Comparison of ENCODE assay signal across 25 cellular contexts in the genomic region with DNA sequence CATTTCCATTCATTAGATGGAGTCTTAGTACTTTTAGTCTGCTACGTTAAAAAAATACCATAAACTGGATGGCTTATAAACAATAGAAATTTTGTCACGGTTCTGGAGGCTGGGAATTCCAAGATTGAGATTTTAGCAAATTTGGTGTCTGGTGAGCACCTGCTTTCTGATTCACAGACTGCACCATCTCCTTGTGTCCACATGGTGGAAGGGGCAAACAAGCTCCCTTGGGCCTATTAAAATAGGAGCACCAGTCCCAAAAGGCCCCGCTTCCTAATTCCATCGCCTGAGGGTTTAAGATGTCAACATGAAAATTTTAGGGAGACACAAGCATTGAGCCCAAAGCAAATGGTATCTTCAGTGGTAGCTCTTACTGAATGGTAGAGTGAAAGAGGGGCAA.
DNase-seq lines count a peak whose midpoint lies in the region; ATAC-seq and TF ChIP-seq lines count a peak whose summit lies in the region.
"Had no signal": no experiment of that assay in that cellular context is flagged by ENCODE, and none has a peak within 500 bp of the region (broad histone marks: within the 10 kb centered on the region; RNA-seq: fewer than 3 reads in every experiment).

No MANE protein-coding gene starts in this region.

- ATAC-seq in right cardiac atrium (peak in 1 of 2 donors; percentile 54), HG02798 (IDR thresholded peaks at IDR 0.05; ENCODE audit: poor library complexity, unreplicated experiment) (no peak)
- ATAC-seq: activated CD4-positive, alpha-beta T cell treated with anti-CD3 and anti-CD28 coated beads for 36 hours had no signal

- DNase-seq in BE2C, result no peak
- no peak for DNase-seq in GM12865 (ENCODE audit: low read depth)
- peak; percentile 0 for DNase-seq in NCI-H69 (lab: John Stamatoyannopoulos, UW)
- DNase-seq in right cardiac atrium, result peak in 1 of 3 donors; percentile 31
- DNase-seq in dedifferentiated amniotic fluid mesenchymal stem cell (ENCODE audit: extremely low spot score), result no peak
- no peak for DNase-seq in NCI-H2227 treated with DMSO at 0.1 percent for 48 hours (lab: John Stamatoyannopoulos, UW)
- DNase-seq: activated CD4-positive, alpha-beta T cell treated with anti-CD3 and anti-CD28 coated beads for 36 hours; activated naive CD4-positive, alpha-beta T cell treated with Interleukin-2 at 50 U/mL for 16 hours; activated T-cell treated with anti-CD3 and anti-CD28 coated beads, Interleukin-2, amount 50 U/mL, for 48 hours; amniotic stem cell; dermis blood vessel endothelial cell; DMS79 treated with DMSO at 0.1 percent for 48 hours; islet precursor cell; MV-4-11; NCI-H187; Peyer's patch; small intestine; stimulated activated naive CD4-positive, alpha-beta T cell; T-helper 1 cell had no signal

- H3K27ac ChIP-seq in right cardiac atrium (ENCODE audit: low read length), result no peak overlapping the region
- H3K27ac ChIP-seq: hepatocyte, Peyer's patch, prostate gland, SJSA1 had no signal

- TF ChIP-seq CTCF in BE2C (IDR thresholded peaks at IDR 0.05; ENCODE audit: low read depth, low read length) (peak; percentile 39), GM12865 (IDR thresholded peaks at IDR 0.05; ENCODE audit: insufficient read depth, low read depth, low read length, missing control alignments) (peak; percentile 2)

- H3K4me3 ChIP-seq in BE2C (ENCODE audit: low read depth, low read length) (no peak overlapping the region), GM12865 (ENCODE audit: low read depth, low read length) (no peak overlapping the region), right cardiac atrium (ENCODE audit: low read length) (peak overlapping the region; percentile 40)
- H3K4me3 ChIP-seq: HAP-1, hepatocyte, lung, Peyer's patch, prostate gland, SJSA1 had no signal

- H3K4me1 ChIP-seq in BE2C, result no peaks in the 10 kb centered on the region
- no peaks in the 10 kb centered on the region for H3K4me1 ChIP-seq in right cardiac atrium (ENCODE audit: control insufficient read depth, insufficient read depth, low read length)
- H3K4me1 ChIP-seq: HAP-1, Peyer's patch, prostate gland, SJSA1 had no signal

- intact Hi-C loops in right cardiac atrium (cut with DNase I), result loop anchor here in 1 of 4 donors (10.0 kb wide), 1 partner anchor 167 kb away; a partner anchor contains a TSS

- H3K36me3 ChIP-seq in BE2C, result no peaks in the 10 kb centered on the region
- H3K36me3 ChIP-seq: HAP-1, Peyer's patch, prostate gland, SJSA1 had no signal

- H3K27me3 ChIP-seq in BE2C (no peaks in the 10 kb centered on the region), right cardiac atrium (ENCODE audit: control insufficient read depth, insufficient read depth) (no peaks in the 10 kb centered on the region)
- H3K27me3 ChIP-seq: hepatocyte, Peyer's patch, SJSA1 had no signal

- WGBS in right cardiac atrium, result 66% methylated on average over 4 of the region's 4 CpGs

- H3K9me3 ChIP-seq in BE2C (no peaks in the 10 kb centered on the region), right cardiac atrium (ENCODE audit: control insufficient read depth, low read length) (no peaks in the 10 kb centered on the region)
- H3K9me3 ChIP-seq: HAP-1, Peyer's patch, prostate gland, SJSA1 had no signal
